Comparison of ENCODE assay signal across 8 cellular contexts in the genomic region with DNA sequence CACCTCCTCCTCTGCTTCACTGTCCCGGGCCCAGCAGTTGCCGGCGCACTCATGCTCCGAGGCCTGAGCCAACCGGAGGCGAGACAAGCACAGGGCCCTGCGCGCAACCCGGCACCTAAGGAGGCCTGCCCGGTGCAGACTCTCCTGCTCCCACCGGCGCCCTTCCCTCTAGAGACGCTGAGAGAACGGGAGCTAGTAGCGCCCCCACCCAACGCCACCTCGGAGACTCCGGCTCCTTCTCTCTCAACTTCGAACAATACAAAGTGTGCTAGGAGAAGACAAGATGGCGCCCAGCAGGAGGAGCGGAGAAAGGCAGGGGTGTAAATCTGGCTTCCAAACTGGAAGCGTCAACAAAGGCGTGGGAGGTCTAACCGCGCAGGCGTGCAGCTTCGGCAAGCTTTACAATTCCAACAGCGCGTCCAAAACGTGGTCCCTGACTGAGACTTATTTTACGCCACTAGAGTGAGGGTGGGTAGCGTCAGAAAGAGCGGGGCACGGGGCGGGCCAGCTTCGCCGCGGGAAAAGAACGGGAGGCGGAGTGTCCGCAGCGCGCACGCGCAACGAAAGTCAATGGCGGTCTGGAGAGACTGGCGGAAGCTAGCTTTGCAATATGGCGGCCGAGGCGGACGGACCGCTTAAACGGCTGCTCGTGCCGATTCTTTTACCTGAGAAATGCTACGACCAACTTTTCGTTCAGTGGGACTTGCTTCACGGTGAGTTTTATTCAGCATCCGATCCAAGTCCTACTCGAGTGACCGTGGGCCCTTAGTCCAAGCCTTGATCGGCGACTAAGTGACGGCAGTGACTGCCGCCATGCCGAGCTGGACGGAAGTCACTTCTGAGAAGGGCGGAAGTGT. TPM values are rescaled to one million over a fixed set of nuclear protein-coding genes. Genes with fewer than 3 reads are reported as not detected.
DNase-seq lines count a peak whose midpoint lies in the region; ATAC-seq and TF ChIP-seq lines count a peak whose summit lies in the region.

MPDU1 (plus strand) TSS at position 600 of the 857 bp plus-strand sequence; CDS start at position 611, 11 bp downstream.

- H3K4me3 ChIP-seq in astrocyte of the cerebellum (ENCODE audit: low read depth, low read length) = peak within 1 kb of the TSS; percentile 69

- ATAC-seq in GM18499 (IDR thresholded peaks at IDR 0.05; ENCODE audit: insufficient read depth, unreplicated experiment) (peak; percentile 57), HG02943 (IDR thresholded peaks at IDR 0.05; ENCODE audit: low read depth, unreplicated experiment) (peak; percentile 61)

- in situ Hi-C loops in astrocyte of the cerebellum (cut with HindIII; ENCODE audit: low sequenced_read_pairs) = no loop called here

- no peak for TF ChIP-seq CTCF in astrocyte of the cerebellum (IDR thresholded peaks at IDR 0.05; ENCODE audit: low read depth, low read length, missing control alignments)

- DNase-seq in NCI-H2029 treated with DMSO at 0.1 percent for 48 hours (lab: John Stamatoyannopoulos, UW) (peak; percentile 91), T-helper 9 cell (peak; percentile 86), astrocyte of the cerebellum (ENCODE audit: low read depth) (peak; percentile 92), hepatic stellate cell (ENCODE audit: low spot score) (peak; percentile 94), renal cortical epithelial cell (ENCODE audit: low read depth) (peak; percentile 88), cortex of kidney (lab: John Stamatoyannopoulos, UW) (no peak)

RNA-seq across cellular contexts. Expression of gene MPDU1, which starts in this region (rescaled TPM):
- total RNA-seq in renal cortical epithelial cell = 85.9 and 150 TPM in 2 replicates
